In the genomic region with DNA sequence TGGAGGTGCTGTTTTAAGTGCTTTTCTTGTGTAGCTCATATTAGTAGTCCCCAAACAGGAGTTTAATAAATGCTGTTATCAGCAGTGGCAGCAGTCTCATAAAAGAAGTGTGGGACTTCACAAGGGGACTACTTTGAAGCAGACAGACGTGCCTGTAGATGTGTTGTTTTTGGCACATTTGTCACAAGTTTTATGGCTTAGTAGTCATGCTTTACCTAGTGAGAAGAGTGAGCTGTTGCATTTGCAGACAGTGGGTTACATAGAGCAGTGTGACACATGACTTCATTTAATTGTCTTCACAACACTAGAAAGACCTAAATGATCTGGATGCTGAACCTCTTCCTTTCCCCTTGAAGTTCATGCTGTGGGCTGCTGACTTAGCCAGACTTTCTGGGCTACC, we compare ENCODE assay signal across 18 cellular contexts.
DNase-seq lines count a peak whose midpoint lies in the region; ATAC-seq, FAIRE-seq and TF ChIP-seq lines count a peak whose summit lies in the region.
"Had no signal": no experiment of that assay in that cellular context is flagged by ENCODE, and none has a peak within 500 bp of the region (broad histone marks: within the 10 kb centered on the region; RNA-seq: fewer than 3 reads in every experiment).

No MANE protein-coding gene starts in this region.

- H3K27ac ChIP-seq in A549 = no peak overlapping the region
- H3K27ac ChIP-seq: 22Rv1, BLaER1 had no signal

- TF ChIP-seq EP300 in A549 (IDR thresholded peaks at IDR 0.05) = no peak

- H3K4me1 ChIP-seq in A549 = no peaks in the 10 kb centered on the region
- H3K4me1 ChIP-seq: BLaER1 had no signal

- TF ChIP-seq CTCF in A549 (IDR thresholded peaks at IDR 0.05) = no peak

- H3K4me3 ChIP-seq in A549 = no peak overlapping the region
- H3K4me3 ChIP-seq: BLaER1, GM12878, GM23338 had no signal

- no peak overlapping the region for H3K4me2 ChIP-seq in A549
- H3K4me2 ChIP-seq: BLaER1, GM23338 had no signal

- TF ChIP-seq POLR2A in A549 (IDR thresholded peaks at IDR 0.05; ENCODE audit: low read length) = no peak

- DNase-seq in A549 (ENCODE audit: low read depth in 1 of 2, low spot score in 1 of 2) (no peak), GM19239 (ENCODE audit: insufficient read length, low spot score) (no peak), astrocyte of the hippocampus (ENCODE audit: low read depth, low spot score) (peak; percentile 21), renal cortical epithelial cell (ENCODE audit: low read depth) (peak; percentile 34), NCI-H1930 (lab: John Stamatoyannopoulos, UW) (no peak), NCI-H187 (lab: John Stamatoyannopoulos, UW) (no peak), globus pallidus (ENCODE audit: low spot score) (no peak)
- DNase-seq: Calu3; CD4-positive, alpha-beta memory T cell; DMS79 treated with DMSO at 0.1 percent for 48 hours; EL; H7; KG1 had no signal

- no peak for TF ChIP-seq RAD21 in A549 (conservative IDR thresholded peaks at IDR 0.05 in 1 of 2, IDR thresholded peaks at IDR 0.05 in 1 of 2)

- FAIRE-seq in A549 (lab: Jason Lieb, UNC) (peak; percentile 39), GM19239 (lab: Jason Lieb, UNC) (peak; percentile 28)
- FAIRE-seq: GM12878 had no signal

- ATAC-seq in A549 = no peak
- ATAC-seq: GM12878, GM23338, HCT116 had no signal

- no peaks in the 10 kb centered on the region for H3K9me3 ChIP-seq in A549
- H3K9me3 ChIP-seq: BLaER1 had no signal

- CTCF ChIA-PET in A549 (lab: Yijun Ruan, JAX) = no interaction called here

- 0% methylated on average over 1 of the region's 1 CpG for WGBS in A549 (ENCODE audit: missing lambda C conversion rate)

- POLR2A ChIA-PET in A549 (lab: Yijun Ruan, JAX) = no interaction called here

TF ChIP-seq in A549, 52 proteins besides CTCF, POLR2A, EP300 and RAD21:
- TF ChIP-seq RNF2 (IDR thresholded peaks at IDR 0.05; ENCODE audit: borderline replicate concordance, low read depth) = no peak
- TF ChIP-seq, protein P1, sequence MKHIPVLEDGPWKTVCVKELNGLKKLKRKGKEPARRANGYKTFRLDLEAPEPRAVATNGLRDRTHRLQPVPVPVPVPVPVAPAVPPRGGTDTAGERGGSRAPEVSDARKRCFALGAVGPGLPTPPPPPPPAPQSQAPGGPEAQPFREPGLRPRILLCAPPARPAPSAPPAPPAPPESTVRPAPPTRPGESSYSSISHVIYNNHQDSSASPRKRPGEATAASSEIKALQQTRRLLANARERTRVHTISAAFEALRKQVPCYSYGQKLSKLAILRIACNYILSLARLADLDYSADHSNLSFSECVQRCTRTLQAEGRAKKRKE (CRISPR knock-in tag; IDR thresholded peaks at IDR 0.05; ENCODE audit: low read depth) = no peak
- TF ChIP-seq KDM1A (IDR thresholded peaks at IDR 0.05; ENCODE audit: low read depth) = no peak
- TF ChIP-seq TFCP2L1 (CRISPR knock-in tag; IDR thresholded peaks at IDR 0.05) = no peak
- no peak for TF ChIP-seq JUNB (IDR thresholded peaks at IDR 0.05)
- TF ChIP-seq POLR2AphosphoS2 (conservative IDR thresholded peaks at IDR 0.05; ENCODE audit: low read length) = no peak
- TF ChIP-seq HEYL (CRISPR knock-in tag; IDR thresholded peaks at IDR 0.05) = no peak
- TF ChIP-seq, protein P2, sequence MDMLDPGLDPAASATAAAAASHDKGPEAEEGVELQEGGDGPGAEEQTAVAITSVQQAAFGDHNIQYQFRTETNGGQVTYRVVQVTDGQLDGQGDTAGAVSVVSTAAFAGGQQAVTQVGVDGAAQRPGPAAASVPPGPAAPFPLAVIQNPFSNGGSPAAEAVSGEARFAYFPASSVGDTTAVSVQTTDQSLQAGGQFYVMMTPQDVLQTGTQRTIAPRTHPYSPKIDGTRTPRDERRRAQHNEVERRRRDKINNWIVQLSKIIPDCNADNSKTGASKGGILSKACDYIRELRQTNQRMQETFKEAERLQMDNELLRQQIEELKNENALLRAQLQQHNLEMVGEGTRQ (IDR thresholded peaks at IDR 0.05) = no peak
- TF ChIP-seq HMGXB4 (CRISPR knock-in tag; IDR thresholded peaks at IDR 0.05; ENCODE audit: borderline replicate concordance) = no peak

Comparison
In these comparisons a context has a peak if more than half of its experiments do, and no peak if none do; other contexts are left out.
1. DNase-seq: peak in astrocyte of the hippocampus (single experiment) and renal cortical epithelial cell (single experiment); none in A549 (0 of 2), GM19239 (single experiment), NCI-H1930 (0 of 2), NCI-H187 (0 of 2) and globus pallidus (single experiment).